Comparison of ENCODE assay signal across 19 cellular contexts in genomic region chr15:77426871-77427270, GRCh38. TPM values are rescaled to one million over a fixed set of nuclear protein-coding genes. Genes with fewer than 3 reads are reported as not detected.
DNase-seq lines count a peak whose midpoint lies in the region; ATAC-seq and TF ChIP-seq lines count a peak whose summit lies in the region.
"Had no signal": no experiment of that assay in that cellular context is flagged by ENCODE, and none has a peak within 500 bp of the region (broad histone marks: within the 10 kb centered on the region; RNA-seq: fewer than 3 reads in every experiment).

No MANE protein-coding gene starts in this region.

- no peak for TF ChIP-seq CTCF in Loucy (conservative IDR thresholded peaks at IDR 0.05; ENCODE audit: low read length)

- no peaks in the 10 kb centered on the region for H3K27me3 ChIP-seq in Loucy (ENCODE audit: insufficient read depth, low read length, poor library complexity, severe bottlenecking)

- peaks cover 8% of the 10 kb centered on the region for H3K36me3 Mint-ChIP-seq in activated naive CD8-positive, alpha-beta T cell
- peaks cover 2% of the 10 kb centered on the region for H3K36me3 Mint-ChIP-seq in activated naive CD8-positive, alpha-beta T cell treated with anti-CD3 and anti-CD28 coated beads, Interleukin-2, amount 50 U/mL, for 24 hours (ENCODE audit: low read depth)

- no peaks in the 10 kb centered on the region for H3K36me3 ChIP-seq in Loucy (ENCODE audit: insufficient read depth, low read length)

- no peak overlapping the region for H3K9ac ChIP-seq in Loucy (ENCODE audit: low read depth, low read length, poor library complexity, severe bottlenecking)

- H3K4me3 ChIP-seq in Loucy (ENCODE audit: low read length, poor library complexity, severe bottlenecking), result no peak overlapping the region
- H3K4me3 ChIP-seq: lung had no signal

- no peak for ATAC-seq in activated naive CD8-positive, alpha-beta T cell treated with anti-CD3 and anti-CD28 coated beads, Interleukin-2, amount 50 U/mL, for 24 hours
- no peak for ATAC-seq in GM18502 (IDR thresholded peaks at IDR 0.05; ENCODE audit: poor library complexity, unreplicated experiment)
- no peak for ATAC-seq in HG03432 (IDR thresholded peaks at IDR 0.05; ENCODE audit: unreplicated experiment)
- ATAC-seq in left lobe of liver, result no peak
- ATAC-seq: activated T-cell treated with anti-CD3 and anti-CD28 coated beads, Interleukin-2, amount 50 U/mL, for 4 hours had no signal

- H2AFZ ChIP-seq in Loucy (ENCODE audit: low read length), result no peak overlapping the region

- H3K9me3 ChIP-seq in Loucy (ENCODE audit: insufficient read depth, low read depth, low read length), result no peaks in the 10 kb centered on the region

- H3K4me1 Mint-ChIP-seq in activated naive CD8-positive, alpha-beta T cell (ENCODE audit: low read depth), result peaks cover 74% of the 10 kb centered on the region
- peaks cover 59% of the 10 kb centered on the region for H3K4me1 Mint-ChIP-seq in activated naive CD8-positive, alpha-beta T cell treated with anti-CD3 and anti-CD28 coated beads, Interleukin-2, amount 50 U/mL, for 24 hours

- no peaks in the 10 kb centered on the region for H3F3A ChIP-seq in Loucy (ENCODE audit: low read depth)

- H4K20me1 ChIP-seq in Loucy (ENCODE audit: insufficient read depth, low read length, poor library complexity, severe bottlenecking), result peaks cover 80% of the 10 kb centered on the region

- H3K27ac Mint-ChIP-seq in activated naive CD8-positive, alpha-beta T cell, result peak overlapping the region; percentile 25
- H3K27ac Mint-ChIP-seq in activated naive CD8-positive, alpha-beta T cell treated with anti-CD3 and anti-CD28 coated beads, Interleukin-2, amount 50 U/mL, for 24 hours, result no peak overlapping the region
- H3K27ac Mint-ChIP-seq: activated naive CD4-positive, alpha-beta T cell treated with anti-CD3 and anti-CD28 coated beads, Interleukin-2, amount 10 ng/mL, durations not matched to agents 7 days and 5 days had no signal

- peaks cover 81% of the 10 kb centered on the region for H3K79me2 ChIP-seq in Loucy (ENCODE audit: insufficient read depth, low read length)

- peaks cover 38% of the 10 kb centered on the region for H3K4me1 ChIP-seq in Loucy (ENCODE audit: insufficient read depth, low read length, poor library complexity, severe bottlenecking)

- no peaks in the 10 kb centered on the region for H3K9me3 Mint-ChIP-seq in activated naive CD8-positive, alpha-beta T cell (ENCODE audit: low read depth)
- no peaks in the 10 kb centered on the region for H3K9me3 Mint-ChIP-seq in activated naive CD8-positive, alpha-beta T cell treated with anti-CD3 and anti-CD28 coated beads, Interleukin-2, amount 50 U/mL, for 24 hours
- H3K9me3 Mint-ChIP-seq: activated naive CD4-positive, alpha-beta T cell treated with anti-CD3 and anti-CD28 coated beads, Interleukin-2, amount 10 ng/mL, durations not matched to agents 7 days and 5 days; activated T-cell treated with anti-CD3 and anti-CD28 coated beads, Interleukin-2, amount 50 U/mL, for 4 hours had no signal

- H3K27me3 Mint-ChIP-seq in activated naive CD8-positive, alpha-beta T cell, result no peaks in the 10 kb centered on the region
- no peaks in the 10 kb centered on the region for H3K27me3 Mint-ChIP-seq in activated naive CD8-positive, alpha-beta T cell treated with anti-CD3 and anti-CD28 coated beads, Interleukin-2, amount 50 U/mL, for 24 hours
- H3K27me3 Mint-ChIP-seq: activated naive CD4-positive, alpha-beta T cell treated with anti-CD3 and anti-CD28 coated beads, Interleukin-2, amount 10 ng/mL, durations not matched to agents 7 days and 5 days had no signal

- H3K4me2 ChIP-seq in Loucy (ENCODE audit: low read depth, low read length, poor library complexity, severe bottlenecking), result peak overlapping the region; percentile 48

- H3K4me3 Mint-ChIP-seq in activated naive CD8-positive, alpha-beta T cell, result peak overlapping the region; percentile 40
- no peak overlapping the region for H3K4me3 Mint-ChIP-seq in activated naive CD8-positive, alpha-beta T cell treated with anti-CD3 and anti-CD28 coated beads, Interleukin-2, amount 50 U/mL, for 24 hours
- H3K4me3 Mint-ChIP-seq: activated naive CD4-positive, alpha-beta T cell treated with anti-CD3 and anti-CD28 coated beads, Interleukin-2, amount 10 ng/mL, durations not matched to agents 7 days and 5 days; activated T-cell treated with anti-CD3 and anti-CD28 coated beads, Interleukin-2, amount 50 U/mL, for 4 hours had no signal

- no peak for DNase-seq in activated naive CD8-positive, alpha-beta T cell treated with anti-CD3 and anti-CD28 coated beads, Interleukin-2, amount 50 U/mL, for 24 hours
- peak; percentile 17 for DNase-seq in kidney tubule cell (ENCODE audit: low spot score)
- no peak for DNase-seq in midbrain (lab: John Stamatoyannopoulos, UW)
- no peak for DNase-seq in left lobe of liver (ENCODE audit: low spot score)
- DNase-seq: activated naive CD4-positive, alpha-beta T cell treated with anti-CD3 and anti-CD28 coated beads, Interleukin-2, amount 10 ng/mL, durations not matched to agents 7 days and 5 days; activated T-cell treated with anti-CD3 and anti-CD28 coated beads, Interleukin-2, amount 50 U/mL, for 4 hours; central memory CD4-positive, alpha-beta T cell; dermis blood vessel endothelial cell; NCI-H1092; NCI-H1930; NCI-H526 treated with DMSO at 0.1 percent for 48 hours; RPMI8226; substantia nigra; T-helper 9 cell had no signal

- H3K9me2 ChIP-seq in Loucy (replicated peaks; ENCODE audit: low read depth, low read length), result no peaks in the 10 kb centered on the region

RNA-seq across cellular contexts. Expression of gene HMG20A, which starts 6.2 kb away (rescaled TPM):
- total RNA-seq in left lobe of liver, result 17.4 TPM

RNA-seq across cellular contexts. Expression of gene PEAK1, which starts 7.0 kb away (rescaled TPM):
- total RNA-seq in left lobe of liver, result 8.8 TPM
